In genomic region chr12:52246720-52247621, GRCh38 we compare ENCODE assay signal across 10 cellular contexts. TPM values are rescaled to one million over a fixed set of nuclear protein-coding genes. Genes with fewer than 3 reads are reported as not detected.
DNase-seq lines count a peak whose midpoint lies in the region; ATAC-seq and TF ChIP-seq lines count a peak whose summit lies in the region.
"Had no signal": no experiment of that assay in that cellular context is flagged by ENCODE, and none has a peak within 500 bp of the region (broad histone marks: within the 10 kb centered on the region; RNA-seq: fewer than 3 reads in every experiment).

No MANE protein-coding gene starts in this region.

- H3K27ac ChIP-seq in thyroid gland, result peak overlapping the region; percentile 94 to 100 (median 99)

- no peaks in the 10 kb centered on the region for H3K36me3 Mint-ChIP-seq in effector memory CD8-positive, alpha-beta T cell (ENCODE audit: insufficient read depth)

- no peak overlapping the region for H3K4me3 ChIP-seq in thyroid gland (replicated peaks in 1 of 3)

- H3K36me3 ChIP-seq in thyroid gland, result no peaks in the 10 kb centered on the region

- H3K27ac Mint-ChIP-seq in effector memory CD8-positive, alpha-beta T cell, result peak overlapping the region; percentile 17 to 66

- no peaks in the 10 kb centered on the region for H3K27me3 ChIP-seq in thyroid gland

- TF ChIP-seq POLR2A in thyroid gland (IDR thresholded peaks at IDR 0.05), result no peak

- H3K9me3 ChIP-seq in thyroid gland, result no peaks in the 10 kb centered on the region

- peaks cover 76 to 82% of the 10 kb centered on the region in 2 donors for H3K4me1 ChIP-seq in thyroid gland

- H3K27me3 Mint-ChIP-seq in effector memory CD8-positive, alpha-beta T cell, result peaks cover 20 to 79% of the 10 kb centered on the region in 2 donors

- DNase-seq in activated effector memory CD4-positive, alpha-beta T cell treated with anti-CD3 and anti-CD28 coated beads, Interleukin-2, amount 50 U/mL, for 16 hours, result peak; percentile 34
- no peak for DNase-seq in activated effector memory CD4-positive, alpha-beta T cell treated with Interleukin-2 at 50 U/mL for 16 hours
- DNase-seq in NCI-H748 (lab: John Stamatoyannopoulos, UW; ENCODE audit: unreplicated experiment) (peak; percentile 81), thyroid gland (peak; percentile 56 to 59), NOMO-1 treated with dmso at 0.1 percent for 144 hours (lab: John Stamatoyannopoulos, UW; ENCODE audit: unreplicated experiment) (no peak)
- DNase-seq in effector memory CD8-positive, alpha-beta T cell, result no peak
- DNase-seq: activated gamma-delta T cell had no signal

- no peak for TF ChIP-seq CTCF in thyroid gland (IDR thresholded peaks at IDR 0.05)

- H3K9me3 Mint-ChIP-seq in effector memory CD8-positive, alpha-beta T cell, result no peaks in the 10 kb centered on the region

- ATAC-seq in effector memory CD8-positive, alpha-beta T cell (replicated peaks), result no peak
- ATAC-seq in GM18867 (IDR thresholded peaks at IDR 0.05; ENCODE audit: unreplicated experiment) (no peak), GM21423 (IDR thresholded peaks at IDR 0.05; ENCODE audit: unreplicated experiment) (no peak)

- intact Hi-C loops in thyroid gland (cut with DNase I), result no loop called here

- H3K4me1 Mint-ChIP-seq in effector memory CD8-positive, alpha-beta T cell (ENCODE audit: low read depth in 2 of 2), result peaks cover 15 to 19% of the 10 kb centered on the region in 2 donors

- no peak overlapping the region for H3K4me3 Mint-ChIP-seq in effector memory CD8-positive, alpha-beta T cell

- WGBS in thyroid gland, 2 donors, result 47 to 50% methylated on average over 10 of the region's 10 CpGs

RNA-seq across cellular contexts. Expression of gene KRT7, which starts 13.9 kb away (rescaled TPM):
- 100 to 1,000 TPM; 333 to 826 (median 460) TPM for total RNA-seq in thyroid gland
- total RNA-seq: temporal lobe had no signal

RNA-seq across cellular contexts. Expression of gene KRT86, which starts 27.5 kb away (rescaled TPM):
- total RNA-seq in thyroid gland, result 1 to 10 TPM in 1 of 4 donors, under 1 TPM in 3; 0.13 to 1.1 (median 0.42) TPM

RNA-seq across cellular contexts. Expression of gene KRT81, which starts 44.4 kb away (rescaled TPM):
- total RNA-seq in thyroid gland, result under 1 TPM in 2 of 4 donors, not detected in 2; 0.11 to 0.71 TPM
- total RNA-seq: temporal lobe had no signal

RNA-seq across cellular contexts. Expression of gene KRT80, which starts 55.2 kb away (rescaled TPM):
- total RNA-seq in thyroid gland, result 1 to 10 TPM in 1 of 4 donors, under 1 TPM in 1, not detected in 2; 0.34 to 1.6 TPM

Comparison
In these comparisons a context has a peak if more than half of its experiments do, and no peak if none do; other contexts are left out.
1. DNase-seq: peak in activated effector memory CD4-positive, alpha-beta T cell treated with anti-CD3 and anti-CD28 coated beads, Interleukin-2, amount 50 U/mL, for 16 hours (single experiment), NCI-H748 (single experiment) and thyroid gland (2 of 2); none in activated effector memory CD4-positive, alpha-beta T cell treated with Interleukin-2 at 50 U/mL for 16 hours (single experiment), effector memory CD8-positive, alpha-beta T cell (0 of 3) and NOMO-1 treated with dmso at 0.1 percent for 144 hours (single experiment).